10 cellular contexts compared by ENCODE assay signal in genomic region chr6:36633915-36634314, GRCh38. TPM values are rescaled to one million over a fixed set of nuclear protein-coding genes. Genes with fewer than 3 reads are reported as not detected.
DNase-seq lines count a peak whose midpoint lies in the region; ATAC-seq, FAIRE-seq and TF ChIP-seq lines count a peak whose summit lies in the region.
"Had no signal": no experiment of that assay in that cellular context is flagged by ENCODE, and none has a peak within 500 bp of the region (broad histone marks: within the 10 kb centered on the region; RNA-seq: fewer than 3 reads in every experiment).

No MANE protein-coding gene starts in this region.

- dilution Hi-C loops in endothelial cell of umbilical vein (cut with MboI; ENCODE audit: extremely low pct_ligation_motif_present, low sequenced_read_pairs), result no loop called here

- no peak overlapping the region for H3K4me2 ChIP-seq in endothelial cell of umbilical vein (ENCODE audit: insufficient read depth, low read length)

- H3K9me3 Mint-ChIP-seq in nephron (no peaks in the 10 kb centered on the region), endothelial cell (ENCODE audit: unreplicated experiment) (no peaks in the 10 kb centered on the region)

- H4K20me1 ChIP-seq in endothelial cell of umbilical vein (replicated peaks; ENCODE audit: control insufficient read depth, extremely low read depth, insufficient read depth, low read length), result no peaks in the 10 kb centered on the region

- intact Hi-C loops in endothelial cell of umbilical vein (cut with micrococcal nuclease), result no loop called here

- H3K27ac ChIP-seq in endothelial cell of umbilical vein (ENCODE audit: insufficient read depth, low read depth, low read length), result no peak overlapping the region

- H3K9me3 ChIP-seq in endothelial cell of umbilical vein (replicated peaks; ENCODE audit: control insufficient read depth, insufficient read depth, low read length), result no peaks in the 10 kb centered on the region

- H3K9ac ChIP-seq in endothelial cell of umbilical vein (replicated peaks; ENCODE audit: extremely low read depth, insufficient read depth, low read length), result no peak overlapping the region

- peak; percentile 78 for DNase-seq in Caki2 (ENCODE audit: low read depth)
- peak; percentile 68 for DNase-seq in NCI-H2196 treated with DMSO at 0.1 percent for 48 hours (lab: John Stamatoyannopoulos, UW; ENCODE audit: unreplicated experiment)
- DNase-seq in endothelial cell of umbilical vein (ENCODE audit: low read depth, low spot score), result peak; percentile 87
- no peak for DNase-seq in NCI-H187 treated with DMSO at 0.1 percent for 48 hours (lab: John Stamatoyannopoulos, UW)
- no peak for DNase-seq in endothelial cell (ENCODE audit: low spot score)
- DNase-seq: GDM1, NCI-H2107 had no signal

- H3K4me1 ChIP-seq in endothelial cell of umbilical vein (ENCODE audit: control insufficient read depth, extremely low read depth, insufficient read depth, low read length), result peaks cover 11% of the 10 kb centered on the region

- no peaks in the 10 kb centered on the region for H3K36me3 ChIP-seq in endothelial cell of umbilical vein (ENCODE audit: control insufficient read depth in 2 of 2, extremely low read depth in 1 of 2, insufficient read depth in 2 of 2, low read length in 2 of 2)

- peaks cover 11% of the 10 kb centered on the region for H3K27me3 Mint-ChIP-seq in nephron (ENCODE audit: low read depth)
- peaks cover 4% of the 10 kb centered on the region for H3K27me3 Mint-ChIP-seq in endothelial cell (ENCODE audit: unreplicated experiment)

- peak overlapping the region in 1 of 3 experiments; percentile 44 for H3K4me3 Mint-ChIP-seq in nephron
- no peak overlapping the region for H3K4me3 Mint-ChIP-seq in endothelial cell (ENCODE audit: unreplicated experiment)

- TF ChIP-seq CTCF in endothelial cell of umbilical vein (IDR thresholded peaks at IDR 0.05; ENCODE audit: extremely low read depth in 1 of 2, insufficient read depth in 1 of 2, low read depth in 1 of 2, low read length in 2 of 2) (no peak), nephron (IDR thresholded peaks at IDR 0.05; ENCODE audit: unreplicated experiment in 3 of 3) (no peak), endothelial cell (IDR thresholded peaks at IDR 0.05; ENCODE audit: unreplicated experiment) (no peak)

- no peaks in the 10 kb centered on the region for H3K27me3 ChIP-seq in endothelial cell of umbilical vein (ENCODE audit: control insufficient read depth in 2 of 2, insufficient read depth in 2 of 2, low read length in 2 of 2)

- CTCF ChIA-PET in endothelial cell of umbilical vein (lab: Charles Lee), result interaction anchor here (0.8 to 3.2 kb wide), 7 partner anchors 9 to 125 kb away, joined by 3 to 11 read pairs (median 4); partner anchors contain the start of gene CDKN1A

- peak overlapping the region; percentile 84 to 96 (median 92) for H3K27ac Mint-ChIP-seq in nephron
- H3K27ac Mint-ChIP-seq in endothelial cell (ENCODE audit: unreplicated experiment), result no peak overlapping the region

- POLR2A ChIA-PET in endothelial cell of umbilical vein (lab: Charles Lee), result interaction anchor here (0.6 to 1.0 kb wide), 3 partner anchors 24 to 120 kb away, joined by 3 to 7 read pairs (median 4); partner anchors contain the start of gene CDKN1A

- H2AFZ ChIP-seq in endothelial cell of umbilical vein (ENCODE audit: low read depth, low read length), result peak overlapping the region; percentile 55

- ATAC-seq in GM18498 (IDR thresholded peaks at IDR 0.05; ENCODE audit: unreplicated experiment), result no peak
- no peak for ATAC-seq in GM19395 (IDR thresholded peaks at IDR 0.05; ENCODE audit: unreplicated experiment)

- peak; percentile 89 for FAIRE-seq in endothelial cell of umbilical vein (lab: Jason Lieb, UNC)

- BruUV-seq in endothelial cell of umbilical vein (replicated peaks; lab: Mats Ljungman, UMichigan), result no TSS peak

- H3K4me1 Mint-ChIP-seq in nephron, result peaks cover 65% of the 10 kb centered on the region
- peaks cover 9% of the 10 kb centered on the region for H3K4me1 Mint-ChIP-seq in endothelial cell (ENCODE audit: unreplicated experiment)

- no peak for TF ChIP-seq POLR2A in endothelial cell of umbilical vein (IDR thresholded peaks at IDR 0.05; ENCODE audit: low read depth, low read length)

- H3K36me3 Mint-ChIP-seq in nephron (ENCODE audit: low read depth), result no peaks in the 10 kb centered on the region
- H3K36me3 Mint-ChIP-seq in endothelial cell (ENCODE audit: low read depth, unreplicated experiment), result no peaks in the 10 kb centered on the region

- in situ Hi-C loops in Caki2 (cut with HindIII; ENCODE audit: low pct_unique_long_range_greater_than_20kb, low sequenced_read_pairs), result no loop called here

- H3K9me1 ChIP-seq in endothelial cell of umbilical vein (replicated peaks; ENCODE audit: control insufficient read depth, extremely low read depth, insufficient read depth, low read length), result no peaks in the 10 kb centered on the region

- no peak overlapping the region for H3K4me3 ChIP-seq in endothelial cell of umbilical vein (replicated peaks in 1 of 3; ENCODE audit: insufficient read depth in 1 of 3, low read depth in 1 of 3, low read length in 3 of 3)

- no peaks in the 10 kb centered on the region for H3K79me2 ChIP-seq in endothelial cell of umbilical vein (ENCODE audit: control insufficient read depth, insufficient read depth, low read length)

TF ChIP-seq in endothelial cell of umbilical vein, 7 proteins besides CTCF, POLR2A, EP300 and RAD21:
- TF ChIP-seq FOS (IDR thresholded peaks at IDR 0.05; ENCODE audit: borderline replicate concordance, insufficient read depth, low read length) (no peak), MYC (IDR thresholded peaks at IDR 0.05; ENCODE audit: low read depth, low read length) (no peak), EZH2 (IDR thresholded peaks at IDR 0.05; ENCODE audit: borderline replicate concordance, low read depth, low read length, severe bottlenecking) (no peak), GATA2 (IDR thresholded peaks at IDR 0.05; ENCODE audit: insufficient read depth, insufficient read length, low read depth, low read length) (no peak), MAX (IDR thresholded peaks at IDR 0.05; ENCODE audit: insufficient read depth, insufficient read length) (no peak), JUN (IDR thresholded peaks at IDR 0.05; ENCODE audit: borderline replicate concordance, insufficient read depth, insufficient read length, low read depth) (no peak), POLR2AphosphoS5 (IDR thresholded peaks at IDR 0.05; ENCODE audit: insufficient read depth, low read depth, low read length) (no peak)

RNA-seq across cellular contexts. Expression of gene SRSF3, which starts 39.8 kb away (rescaled TPM):
- total RNA-seq in Caki2 (2014; rRNA removed; shearing (Covaris generic); ENCODE audit: low replicate concordance), result 239 and 247 TPM in 2 replicates
- total RNA-seq in endothelial cell of umbilical vein (393 and 422 TPM in 2 replicates), endothelial cell (ENCODE audit: unreplicated experiment) (289 TPM)
- 308 and 317 TPM in 2 replicates for polyA plus RNA-seq in endothelial cell of umbilical vein
- 335 and 360 TPM in 2 replicates for polyA plus RNA-seq in endothelial cell of umbilical vein (2011; cell fraction: cytosol; rRNA removed)
- 386 and 564 TPM in 2 replicates for polyA plus RNA-seq in endothelial cell of umbilical vein (2011; cell fraction: nucleus; rRNA removed)
- polyA plus RNA-seq in endothelial cell of umbilical vein (2012), result 335 and 360 TPM in 2 replicates
- polyA minus RNA-seq in endothelial cell of umbilical vein, result 197 and 229 TPM in 2 replicates
- 109 TPM for polyA minus RNA-seq in endothelial cell of umbilical vein (2011; cell fraction: cytosol; rRNA and poly(A)+ RNA removed)
- 251 and 283 TPM in 2 replicates for polyA minus RNA-seq in endothelial cell of umbilical vein (2011; cell fraction: nucleus; rRNA and poly(A)+ RNA removed)

RNA-seq across cellular contexts. Expression of gene CDKN1A, which starts 44.6 kb away (rescaled TPM):
- 217 and 218 TPM in 2 replicates for total RNA-seq in Caki2 (2014; rRNA removed; shearing (Covaris generic); ENCODE audit: low replicate concordance)
- total RNA-seq in endothelial cell of umbilical vein (170 and 199 TPM in 2 replicates), endothelial cell (ENCODE audit: unreplicated experiment) (48.4 TPM)
- 238 and 282 TPM in 2 replicates for polyA plus RNA-seq in endothelial cell of umbilical vein
- 175 and 190 TPM in 2 replicates for polyA plus RNA-seq in endothelial cell of umbilical vein (2011; cell fraction: cytosol; rRNA removed)
- 89.3 and 102 TPM in 2 replicates for polyA plus RNA-seq in endothelial cell of umbilical vein (2011; cell fraction: nucleus; rRNA removed)
- 271 and 304 TPM in 2 replicates for polyA plus RNA-seq in endothelial cell of umbilical vein (2012)
- 117 and 125 TPM in 2 replicates for polyA minus RNA-seq in endothelial cell of umbilical vein
- 31.5 TPM for polyA minus RNA-seq in endothelial cell of umbilical vein (2011; cell fraction: cytosol; rRNA and poly(A)+ RNA removed)
- 39.8 and 48.9 TPM in 2 replicates for polyA minus RNA-seq in endothelial cell of umbilical vein (2011; cell fraction: nucleus; rRNA and poly(A)+ RNA removed)

Comparison
In these comparisons a context has a peak if more than half of its experiments do, and no peak if none do; other contexts are left out.
1. DNase-seq: peak in Caki2 (single experiment), NCI-H2196 treated with DMSO at 0.1 percent for 48 hours (single experiment) and endothelial cell of umbilical vein (single experiment); none in NCI-H187 treated with DMSO at 0.1 percent for 48 hours (single experiment) and endothelial cell (single experiment).